1 cellular context compared by ENCODE assay signal in genomic region chr2:238100049-238100820, GRCh38.
TF ChIP-seq lines count a peak whose summit lies in the region.

A gene with protein sequence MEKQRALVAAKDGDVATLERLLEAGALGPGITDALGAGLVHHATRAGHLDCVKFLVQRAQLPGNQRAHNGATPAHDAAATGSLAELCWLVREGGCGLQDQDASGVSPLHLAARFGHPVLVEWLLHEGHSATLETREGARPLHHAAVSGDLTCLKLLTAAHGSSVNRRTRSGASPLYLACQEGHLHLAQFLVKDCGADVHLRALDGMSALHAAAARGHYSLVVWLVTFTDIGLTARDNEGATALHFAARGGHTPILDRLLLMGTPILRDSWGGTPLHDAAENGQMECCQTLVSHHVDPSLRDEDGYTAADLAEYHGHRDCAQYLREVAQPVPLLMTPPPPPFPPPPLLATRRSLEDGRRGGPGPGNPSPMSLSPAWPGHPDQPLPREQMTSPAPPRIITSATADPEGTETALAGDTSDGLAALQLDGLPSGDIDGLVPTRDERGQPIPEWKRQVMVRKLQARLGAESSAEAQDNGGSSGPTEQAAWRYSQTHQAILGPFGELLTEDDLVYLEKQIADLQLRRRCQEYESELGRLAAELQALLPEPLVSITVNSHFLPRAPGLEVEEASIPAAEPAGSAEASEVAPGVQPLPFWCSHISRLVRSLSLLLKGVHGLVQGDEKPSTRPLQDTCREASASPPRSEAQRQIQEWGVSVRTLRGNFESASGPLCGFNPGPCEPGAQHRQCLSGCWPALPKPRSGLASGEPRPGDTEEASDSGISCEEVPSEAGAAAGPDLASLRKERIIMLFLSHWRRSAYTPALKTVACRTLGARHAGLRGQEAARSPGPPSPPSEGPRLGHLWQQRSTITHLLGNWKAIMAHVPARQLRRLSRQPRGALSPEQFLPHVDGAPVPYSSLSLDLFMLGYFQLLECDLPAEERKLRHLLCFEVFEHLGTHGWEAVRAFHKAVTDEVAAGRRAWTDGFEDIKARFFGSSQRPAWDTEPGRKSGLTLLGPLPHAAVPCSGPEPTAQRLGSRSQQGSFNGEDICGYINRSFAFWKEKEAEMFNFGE (plus strand): TSS chr2:238100340. CDS start chr2:238100420, 80 bp downstream.

TF ChIP-seq in H1, 55 proteins besides CTCF, POLR2A, EP300 and RAD21:
- TF ChIP-seq POLR2AphosphoS5 (IDR thresholded peaks at IDR 0.05; ENCODE audit: low read depth, low read length) (peak; percentile 13), GTF2F1 (IDR thresholded peaks at IDR 0.05; ENCODE audit: borderline replicate concordance, low read depth, low read length) (no peak)
